ENCODE assay signal across 9 cellular contexts in genomic region chr4:139901516-139902327, GRCh38.
DNase-seq lines count a peak whose midpoint lies in the region; TF ChIP-seq lines count a peak whose summit lies in the region.
"Had no signal": no experiment of that assay in that cellular context is flagged by ENCODE, and none has a peak within 500 bp of the region (broad histone marks: within the 10 kb centered on the region; RNA-seq: fewer than 3 reads in every experiment).

No MANE protein-coding gene starts in this region.

- H3K4me2 ChIP-seq in neural cell (ENCODE audit: low read length), result no peak overlapping the region
- H3K4me2 ChIP-seq: PC-9 had no signal

- no peak overlapping the region for H2AFZ ChIP-seq in neural cell (ENCODE audit: low read depth, low read length)
- H2AFZ ChIP-seq: PC-9 had no signal

- H3K36me3 ChIP-seq in A673 (ENCODE audit: insufficient read depth, low read length, poor library complexity, severe bottlenecking) (no peaks in the 10 kb centered on the region), neural cell (ENCODE audit: insufficient read depth, low read length) (peaks cover 3% of the 10 kb centered on the region)

- no peak for TF ChIP-seq RAD21 in neural cell (conservative IDR thresholded peaks at IDR 0.05)

- H3K27ac ChIP-seq in A673 (ENCODE audit: low read depth, low read length, poor library complexity, severe bottlenecking), result no peak overlapping the region
- H3K27ac ChIP-seq in coronary artery, result no peak overlapping the region
- H3K27ac ChIP-seq in neural cell (ENCODE audit: low read length), result peak overlapping the region; percentile 63
- H3K27ac ChIP-seq: PC-9 had no signal

- H3K9ac ChIP-seq in neural cell (ENCODE audit: low read length), result peak overlapping the region; percentile 50

- H3K79me2 ChIP-seq in neural cell (replicated peaks; ENCODE audit: insufficient read depth, low read length), result no peaks in the 10 kb centered on the region

- BruUV-seq in A673 (replicated peaks; lab: Mats Ljungman, UMichigan), result no TSS peak

- H4K20me1 ChIP-seq in neural cell (ENCODE audit: insufficient read depth), result no peaks in the 10 kb centered on the region

- TF ChIP-seq CTCF in A673 (conservative IDR thresholded peaks at IDR 0.05; ENCODE audit: low read depth, low read length) (no peak), LNCaP clone FGC (IDR thresholded peaks at IDR 0.05; ENCODE audit: control insufficient read depth, extremely low read depth, insufficient read depth) (no peak), coronary artery (IDR thresholded peaks at IDR 0.05) (no peak), neural cell (IDR thresholded peaks at IDR 0.05; ENCODE audit: poor library complexity, severe bottlenecking) (no peak)

- no peaks in the 10 kb centered on the region for H3K27me3 ChIP-seq in A673 (replicated peaks; ENCODE audit: insufficient read depth, low read depth, low read length, poor library complexity)
- no peaks in the 10 kb centered on the region for H3K27me3 ChIP-seq in neural cell (ENCODE audit: insufficient read depth, low read depth, low read length)

- DNase-seq in A673 (ENCODE audit: low spot score), result peak; percentile 15
- DNase-seq in LNCaP clone FGC (ENCODE audit: low read depth), result peak; percentile 45
- DNase-seq in coronary artery (ENCODE audit: low spot score), result no peak
- DNase-seq in T-helper 9 cell, result no peak
- no peak for DNase-seq in 8988T
- DNase-seq in cerebellum (ENCODE audit: low spot score), result no peak
- DNase-seq in T1000 (lab: John Stamatoyannopoulos, UW), result no peak
- DNase-seq: PC-9 had no signal

- intact Hi-C loops in A673 (cut with micrococcal nuclease; ENCODE audit: unreplicated experiment), result no loop called here

- H3K9me3 ChIP-seq in A673 (ENCODE audit: low read depth, low read length, poor library complexity, severe bottlenecking), result no peaks in the 10 kb centered on the region
- H3K9me3 ChIP-seq in neural cell (ENCODE audit: low read length), result no peaks in the 10 kb centered on the region

- H3F3A ChIP-seq in neural cell (ENCODE audit: insufficient read depth, low read length, poor library complexity, severe bottlenecking), result no peaks in the 10 kb centered on the region

- TF ChIP-seq EP300 in neural cell (conservative IDR thresholded peaks at IDR 0.05; ENCODE audit: poor library complexity, severe bottlenecking), result no peak

- H3K9me2 ChIP-seq in neural cell (ENCODE audit: insufficient read depth, low read length), result no peaks in the 10 kb centered on the region

- POLR2A ChIA-PET in A673 (lab: Charles Lee; ENCODE audit: low non-redundant PET), result no interaction called here

- H3K4me3 ChIP-seq in A673 (ENCODE audit: low read depth, low read length, poor library complexity, severe bottlenecking) (no peak overlapping the region), LNCaP clone FGC (ENCODE audit: low read depth, low read length) (peak overlapping the region; percentile 43), coronary artery (peak overlapping the region; percentile 44), neural cell (ENCODE audit: low read length) (peak overlapping the region; percentile 15)
- H3K4me3 ChIP-seq: PC-9 had no signal

- H3K4me1 ChIP-seq in A673 (ENCODE audit: insufficient read depth, low read length, poor library complexity, severe bottlenecking), result peaks cover 2% of the 10 kb centered on the region

- CTCF ChIA-PET in A673 (lab: Charles Lee), result no interaction called here

TF ChIP-seq in neural cell, 6 proteins besides CTCF, POLR2A, EP300 and RAD21:
- no peak for TF ChIP-seq SMC3 (conservative IDR thresholded peaks at IDR 0.05; ENCODE audit: poor library complexity)

Comparison
In these comparisons a context has a peak if more than half of its experiments do, and no peak if none do; other contexts are left out.
1. DNase-seq: peak in A673 (single experiment) and LNCaP clone FGC (single experiment); none in coronary artery (single experiment), T-helper 9 cell (single experiment), 8988T (single experiment), cerebellum (single experiment) and T1000 (single experiment).